ENCODE assay signal across 35 cellular contexts in the genomic region with DNA sequence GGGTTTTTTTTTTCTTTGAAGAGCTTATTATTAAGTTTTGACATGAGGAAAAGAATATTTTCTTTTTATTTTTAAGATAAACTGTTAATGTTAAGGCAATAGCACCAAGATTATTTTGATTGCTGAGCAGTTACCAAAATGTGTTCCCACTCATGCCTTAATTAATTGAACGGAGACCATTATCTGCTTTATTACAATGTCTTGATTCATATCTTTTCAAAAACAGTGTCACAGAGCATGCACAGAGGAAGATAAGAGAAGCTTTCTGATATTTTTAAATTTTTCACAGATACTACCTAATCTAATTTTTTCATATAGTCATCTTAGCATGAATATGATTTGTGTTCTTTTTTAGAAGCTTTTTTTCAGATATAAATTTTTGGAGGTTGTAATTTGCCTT.
"Had no signal": no experiment of that assay in that cellular context is flagged by ENCODE, and none has a peak within 500 bp of the region (broad histone marks: within the 10 kb centered on the region; RNA-seq: fewer than 3 reads in every experiment).

No MANE protein-coding gene starts in this region.

- H3K4me1 Mint-ChIP-seq: activated naive CD4-positive, alpha-beta T cell treated with anti-CD3 and anti-CD28 coated beads, Interleukin-2, amount 10 ng/mL, durations not matched to agents 7 days and 5 days; activated naive CD4-positive, alpha-beta T cell treated with anti-CD3 and anti-CD28 coated beads, Interleukin-2, amount 50 U/mL, for 24 hours; activated naive CD8-positive, alpha-beta T cell treated with anti-CD3 and anti-CD28 coated beads for 36 hours; activated naive CD8-positive, alpha-beta T cell treated with anti-CD3 and anti-CD28 coated beads, Interleukin-2, amount 10 ng/mL, durations not matched to agents 7 days and 5 days; activated naive CD8-positive, alpha-beta T cell treated with anti-CD3 and anti-CD28 coated beads, Interleukin-2, amount 50 U/mL, for 24 hours; activated T-helper 17 cell treated with anti-CD3 and anti-CD28 coated beads, Interleukin-2, amount 50 U/mL, for 72 hours; central memory CD8-positive, alpha-beta T cell had no signal

- DNase-seq: activated effector memory CD4-positive, alpha-beta T cell treated with anti-CD3 and anti-CD28 coated beads, Interleukin-2, amount 50 U/mL, for 16 hours; activated effector memory CD4-positive, alpha-beta T cell treated with Interleukin-2 at 50 U/mL for 16 hours; activated gamma-delta T cell; activated gamma-delta T cell treated with Interleukin-2 at 50 U/mL for 16 hours; activated naive CD4-positive, alpha-beta T cell; activated naive CD4-positive, alpha-beta T cell treated with anti-CD3 and anti-CD28 coated beads for 36 hours; activated naive CD4-positive, alpha-beta T cell treated with anti-CD3 and anti-CD28 coated beads, Interleukin-2, amount 10 ng/mL, durations not matched to agents 7 days and 5 days; activated naive CD4-positive, alpha-beta T cell treated with anti-CD3 and anti-CD28 coated beads, Interleukin-2, amount 50 U/mL, for 16 hours; activated naive CD4-positive, alpha-beta T cell treated with Interleukin-2 at 50 U/mL for 16 hours; activated naive CD8-positive, alpha-beta T cell treated with anti-CD3 and anti-CD28 coated beads for 36 hours; activated naive CD8-positive, alpha-beta T cell treated with anti-CD3 and anti-CD28 coated beads, Interleukin-2, amount 10 ng/mL, durations not matched to agents 7 days and 5 days; activated naive CD8-positive, alpha-beta T cell treated with anti-CD3 and anti-CD28 coated beads, Interleukin-2, amount 50 U/mL, for 24 hours; activated T-cell treated with anti-CD3 and anti-CD28 coated beads, Interleukin-2, amount 50 U/mL, for 1 hour; activated T-cell treated with anti-CD3 and anti-CD28 coated beads, Interleukin-2, amount 50 U/mL, for 24 hours; activated T-cell treated with anti-CD3 and anti-CD28 coated beads, Interleukin-2, amount 50 U/mL, for 4 hours; activated T-cell treated with anti-CD3 and anti-CD28 coated beads, Interleukin-2, amount 50 U/mL, for 48 hours; activated T-cell treated with anti-CD3 and anti-CD28 coated beads, Interleukin-2, amount 50 U/mL, for 72 hours; adrenal gland; amniotic stem cell; aorta; body of pancreas; brain microvascular endothelial cell; central memory CD4-positive, alpha-beta T cell; cerebellar nuclear complex had no signal

- H3K27ac ChIP-seq: adrenal gland, ascending aorta, body of pancreas, brain microvascular endothelial cell, breast epithelium, cardiac muscle cell had no signal

- H3K27me3 Mint-ChIP-seq: activated naive CD4-positive, alpha-beta T cell treated with anti-CD3 and anti-CD28 coated beads, Interleukin-2, amount 10 ng/mL, durations not matched to agents 7 days and 5 days; activated naive CD8-positive, alpha-beta T cell; activated naive CD8-positive, alpha-beta T cell treated with anti-CD3 and anti-CD28 coated beads, Interleukin-2, amount 10 ng/mL, durations not matched to agents 7 days and 5 days; activated T-cell treated with anti-CD3 and anti-CD28 coated beads, Interleukin-2, amount 50 U/mL, for 24 hours; central memory CD8-positive, alpha-beta T cell had no signal

- H3K4me3 Mint-ChIP-seq: activated naive CD4-positive, alpha-beta T cell treated with anti-CD3 and anti-CD28 coated beads for 36 hours; activated naive CD4-positive, alpha-beta T cell treated with anti-CD3 and anti-CD28 coated beads, Interleukin-2, amount 10 ng/mL, durations not matched to agents 7 days and 5 days; activated naive CD4-positive, alpha-beta T cell treated with anti-CD3 and anti-CD28 coated beads, Interleukin-2, amount 50 U/mL, for 24 hours; activated naive CD8-positive, alpha-beta T cell; activated naive CD8-positive, alpha-beta T cell treated with anti-CD3 and anti-CD28 coated beads for 36 hours; activated naive CD8-positive, alpha-beta T cell treated with anti-CD3 and anti-CD28 coated beads, Interleukin-2, amount 10 ng/mL, durations not matched to agents 7 days and 5 days; activated naive CD8-positive, alpha-beta T cell treated with anti-CD3 and anti-CD28 coated beads, Interleukin-2, amount 50 U/mL, for 24 hours; activated T-cell treated with anti-CD3 and anti-CD28 coated beads, Interleukin-2, amount 50 U/mL, for 24 hours; activated T-cell treated with anti-CD3 and anti-CD28 coated beads, Interleukin-2, amount 50 U/mL, for 4 hours; activated T-cell treated with anti-CD3 and anti-CD28 coated beads, Interleukin-2, amount 50 U/mL, for 72 hours; activated T-helper 1 cell treated with anti-CD3 and anti-CD28 coated beads, Interleukin-12 subunit alpha, Interleukin-12 subunit beta, Interleukin-2, Interleukin-4 antibody, amounts not matched to agents 30 ng/mL and 10 ng/mL and 1 ng/mL, durations not matched to agents 14 hours and 24 hours and 36 hours; activated T-helper 17 cell treated with anti-CD3 and anti-CD28 coated beads, Interleukin-2, amount 50 U/mL, for 72 hours; brain; central memory CD8-positive, alpha-beta T cell had no signal

- H3K27me3 ChIP-seq: ascending aorta, body of pancreas, brain microvascular endothelial cell, breast epithelium, cardiac muscle cell had no signal

- H3K4me3 ChIP-seq: adrenal gland, ascending aorta, body of pancreas, breast epithelium, cardiac muscle cell had no signal

- ATAC-seq: activated naive CD4-positive, alpha-beta T cell treated with anti-CD3 and anti-CD28 coated beads, Interleukin-2, amount 50 U/mL, for 72 hours; activated naive CD8-positive, alpha-beta T cell treated with anti-CD3 and anti-CD28 coated beads, Interleukin-2, amount 50 U/mL, for 24 hours; activated T-cell treated with anti-CD3 and anti-CD28 coated beads, Interleukin-2, amount 50 U/mL, for 4 hours; activated T-cell treated with anti-CD3 and anti-CD28 coated beads, Interleukin-2, amount 50 U/mL, for 72 hours; activated T-helper 17 cell treated with anti-CD3 and anti-CD28 coated beads, Interleukin-2, amount 50 U/mL, for 72 hours; body of pancreas had no signal

- H3K9me3 ChIP-seq: adrenal gland, ascending aorta, body of pancreas, breast epithelium had no signal

- H3K9me3 Mint-ChIP-seq: activated naive CD4-positive, alpha-beta T cell treated with anti-CD3 and anti-CD28 coated beads for 36 hours; activated naive CD4-positive, alpha-beta T cell treated with anti-CD3 and anti-CD28 coated beads, Interleukin-2, amount 10 ng/mL, durations not matched to agents 7 days and 5 days; activated naive CD4-positive, alpha-beta T cell treated with anti-CD3 and anti-CD28 coated beads, Interleukin-2, amount 50 U/mL, for 24 hours; activated naive CD4-positive, alpha-beta T cell treated with anti-CD3 and anti-CD28 coated beads, Interleukin-2, amount 50 U/mL, for 72 hours; activated naive CD8-positive, alpha-beta T cell treated with anti-CD3 and anti-CD28 coated beads for 36 hours; activated naive CD8-positive, alpha-beta T cell treated with anti-CD3 and anti-CD28 coated beads, Interleukin-2, amount 10 ng/mL, durations not matched to agents 7 days and 5 days; activated naive CD8-positive, alpha-beta T cell treated with anti-CD3 and anti-CD28 coated beads, Interleukin-2, amount 50 U/mL, for 24 hours; activated T-cell treated with anti-CD3 and anti-CD28 coated beads, Interleukin-2, amount 50 U/mL, for 24 hours; activated T-cell treated with anti-CD3 and anti-CD28 coated beads, Interleukin-2, amount 50 U/mL, for 4 hours; activated T-cell treated with anti-CD3 and anti-CD28 coated beads, Interleukin-2, amount 50 U/mL, for 72 hours; activated T-helper 1 cell treated with anti-CD3 and anti-CD28 coated beads, Interleukin-12 subunit alpha, Interleukin-12 subunit beta, Interleukin-2, Interleukin-4 antibody, amounts not matched to agents 30 ng/mL and 10 ng/mL and 1 ng/mL, durations not matched to agents 14 hours and 24 hours and 36 hours; activated T-helper 17 cell treated with anti-CD3 and anti-CD28 coated beads, Interleukin-2, amount 50 U/mL, for 72 hours; activated T-helper 2 cell treated with anti-CD3 and anti-CD28 coated beads, Interferon-gamma antibody, Interleukin-2, Interleukin-4, amounts not matched to agents 10 μg/mL and 5 μg/mL and 100 μg/mL, durations not matched to agents 14 hours and 24 hours and 36 hours; brain had no signal

- H3K36me3 Mint-ChIP-seq: activated naive CD4-positive, alpha-beta T cell treated with anti-CD3 and anti-CD28 coated beads, Interleukin-2, amount 10 ng/mL, durations not matched to agents 7 days and 5 days; activated naive CD4-positive, alpha-beta T cell treated with anti-CD3 and anti-CD28 coated beads, Interleukin-2, amount 50 U/mL, for 24 hours; activated naive CD4-positive, alpha-beta T cell treated with anti-CD3 and anti-CD28 coated beads, Interleukin-2, amount 50 U/mL, for 72 hours; activated naive CD8-positive, alpha-beta T cell; activated naive CD8-positive, alpha-beta T cell treated with anti-CD3 and anti-CD28 coated beads for 36 hours; activated naive CD8-positive, alpha-beta T cell treated with anti-CD3 and anti-CD28 coated beads, Interleukin-2, amount 10 ng/mL, durations not matched to agents 7 days and 5 days had no signal

- H3K4me1 ChIP-seq: adrenal gland, ascending aorta, body of pancreas, breast epithelium had no signal

- H3K27ac Mint-ChIP-seq: activated naive CD4-positive, alpha-beta T cell treated with anti-CD3 and anti-CD28 coated beads for 36 hours; activated naive CD4-positive, alpha-beta T cell treated with anti-CD3 and anti-CD28 coated beads, Interleukin-2, amount 10 ng/mL, durations not matched to agents 7 days and 5 days; activated naive CD4-positive, alpha-beta T cell treated with anti-CD3 and anti-CD28 coated beads, Interleukin-2, amount 50 U/mL, for 24 hours; activated naive CD4-positive, alpha-beta T cell treated with anti-CD3 and anti-CD28 coated beads, Interleukin-2, amount 50 U/mL, for 72 hours; activated naive CD8-positive, alpha-beta T cell; activated naive CD8-positive, alpha-beta T cell treated with anti-CD3 and anti-CD28 coated beads for 36 hours; activated naive CD8-positive, alpha-beta T cell treated with anti-CD3 and anti-CD28 coated beads, Interleukin-2, amount 10 ng/mL, durations not matched to agents 7 days and 5 days; activated naive CD8-positive, alpha-beta T cell treated with anti-CD3 and anti-CD28 coated beads, Interleukin-2, amount 50 U/mL, for 24 hours; activated T-cell treated with anti-CD3 and anti-CD28 coated beads, Interleukin-2, amount 50 U/mL, for 24 hours; activated T-cell treated with anti-CD3 and anti-CD28 coated beads, Interleukin-2, amount 50 U/mL, for 72 hours; activated T-helper 1 cell treated with anti-CD3 and anti-CD28 coated beads, Interleukin-12 subunit alpha, Interleukin-12 subunit beta, Interleukin-2, Interleukin-4 antibody, amounts not matched to agents 30 ng/mL and 10 ng/mL and 1 ng/mL, durations not matched to agents 14 hours and 24 hours and 36 hours; activated T-helper 17 cell treated with anti-CD3 and anti-CD28 coated beads, Interleukin-2, amount 50 U/mL, for 72 hours; activated T-helper 2 cell treated with anti-CD3 and anti-CD28 coated beads, Interferon-gamma antibody, Interleukin-2, Interleukin-4, amounts not matched to agents 10 μg/mL and 5 μg/mL and 100 μg/mL, durations not matched to agents 14 hours and 24 hours and 36 hours had no signal

- H3K36me3 ChIP-seq: adrenal gland, ascending aorta, brain microvascular endothelial cell, breast epithelium had no signal
